Comparison of ENCODE assay signal across 1 cellular context in genomic region chr6:73610444-73611275, GRCh38.
TF ChIP-seq lines count a peak whose summit lies in the region.

No MANE protein-coding gene starts in this region.

TF ChIP-seq in K562, 482 proteins besides CTCF, POLR2A, EP300 and RAD21 (continued from another document):
- TF ChIP-seq CLOCK (CRISPR knock-in tag; IDR thresholded peaks at IDR 0.05; ENCODE audit: borderline replicate concordance), result no peak
